In genomic region chr2:178914259-178914849, GRCh38 we compare ENCODE assay signal across 8 cellular contexts.
A peak's percentile ranks its signal among the peaks of the same experiment; 100 is the strongest.
DNase-seq lines count a peak whose midpoint lies in the region; ATAC-seq and TF ChIP-seq lines count a peak whose summit lies in the region.

No MANE protein-coding gene starts in this region.

- no peaks in the 10 kb centered on the region for H3K36me3 ChIP-seq in Panc1 (ENCODE audit: control insufficient read depth, insufficient read depth, low read length)
- H3K36me3 ChIP-seq in neural progenitor cell: no peaks in the 10 kb centered on the region

- no peaks in the 10 kb centered on the region for H3K27me3 ChIP-seq in Panc1 (ENCODE audit: control insufficient read depth, insufficient read depth, low read length)
- no peaks in the 10 kb centered on the region for H3K27me3 ChIP-seq in neural progenitor cell

- no peaks in the 10 kb centered on the region for H3K9me3 Mint-ChIP-seq in activated T-cell treated with anti-CD3 and anti-CD28 coated beads, Interleukin-2, amount 50 U/mL, for 4 hours
- no peaks in the 10 kb centered on the region for H3K9me3 Mint-ChIP-seq in neural progenitor cell

- no peaks in the 10 kb centered on the region; the same call in 1 of the 2 replicates for H3K4me1 ChIP-seq in Panc1 (ENCODE audit: control insufficient read depth, insufficient read depth, low read length)
- H3K4me1 ChIP-seq in neural progenitor cell: no peaks in the 10 kb centered on the region

- no peak overlapping the region for H2AFZ ChIP-seq in neural progenitor cell (replicated peaks)

- H3K4me2 ChIP-seq in neural progenitor cell: no peak overlapping the region

- H3K4me3 ChIP-seq in Panc1 (ENCODE audit: low read depth in 2 of 2, low read length in 2 of 2) (no peak overlapping the region), neural progenitor cell (no peak overlapping the region)

- no peaks in the 10 kb centered on the region for H4K20me1 ChIP-seq in neural progenitor cell (ENCODE audit: low read depth)

- H3K27ac ChIP-seq in Panc1 (ENCODE audit: low read length) (no peak overlapping the region), neural progenitor cell (no peak overlapping the region)

- H3K4me1 Mint-ChIP-seq in activated T-cell treated with anti-CD3 and anti-CD28 coated beads, Interleukin-2, amount 50 U/mL, for 4 hours (ENCODE audit: low read depth): peaks cover 4% of the 10 kb centered on the region
- peaks cover 6% of the 10 kb centered on the region for H3K4me1 Mint-ChIP-seq in neural progenitor cell

- TF ChIP-seq CTCF in Panc1 (IDR thresholded peaks at IDR 0.05): peak; percentile 88
- TF ChIP-seq CTCF in neural progenitor cell (IDR thresholded peaks at IDR 0.05): peak; percentile 85

- H3K36me3 Mint-ChIP-seq in activated T-cell treated with anti-CD3 and anti-CD28 coated beads, Interleukin-2, amount 50 U/mL, for 4 hours (ENCODE audit: insufficient read depth): peaks cover 5% of the 10 kb centered on the region
- H3K36me3 Mint-ChIP-seq in neural progenitor cell: no peaks in the 10 kb centered on the region

- no peak overlapping the region for H3K4me3 Mint-ChIP-seq in activated T-cell treated with anti-CD3 and anti-CD28 coated beads, Interleukin-2, amount 50 U/mL, for 4 hours
- H3K4me3 Mint-ChIP-seq in neural progenitor cell: no peak overlapping the region

- no peaks in the 10 kb centered on the region for H3K27me3 Mint-ChIP-seq in activated T-cell treated with anti-CD3 and anti-CD28 coated beads, Interleukin-2, amount 50 U/mL, for 4 hours (ENCODE audit: low read depth)
- H3K27me3 Mint-ChIP-seq in neural progenitor cell (ENCODE audit: insufficient read depth, low read depth): peaks cover 5% of the 10 kb centered on the region

- intact Hi-C loops in Panc1 (cut with micrococcal nuclease; ENCODE audit: unreplicated experiment): loop anchor here (1.0 to 2.0 kb wide), 2 partner anchors 116 to 152 kb away; no protein-coding TSS in a partner anchor

- H3K9ac ChIP-seq in neural progenitor cell: no peak overlapping the region

- DNase-seq in DMS153 treated with DMSO at 0.1 percent for 48 hours (lab: John Stamatoyannopoulos, UW; ENCODE audit: unreplicated experiment) (peak; percentile 47), HuH-7.5 (ENCODE audit: low spot score) (peak; percentile 31), Panc1 (ENCODE audit: low read depth, low spot score) (peak; percentile 69), fibroblast of peridontal ligament (ENCODE audit: extremely low read depth) (peak; percentile 90), neural progenitor cell (ENCODE audit: low spot score) (peak; percentile 85), stromal cell of bone marrow (ENCODE audit: low read depth) (peak; percentile 71)
- DNase-seq in activated T-cell treated with anti-CD3 and anti-CD28 coated beads, Interleukin-2, amount 50 U/mL, for 4 hours: peak; percentile 51

- no peaks in the 10 kb centered on the region for H3F3A ChIP-seq in neural progenitor cell (ENCODE audit: low read depth)

- H3K9me3 ChIP-seq in Panc1 (ENCODE audit: control insufficient read depth, insufficient read depth, low read depth, low read length) (no peaks in the 10 kb centered on the region), neural progenitor cell (ENCODE audit: low read depth) (no peaks in the 10 kb centered on the region)

- CTCF ChIA-PET in Panc1 (lab: Charles Lee): no interaction called here

- POLR2A ChIA-PET in Panc1 (lab: Charles Lee): no interaction called here

- no peaks in the 10 kb centered on the region for H3K79me2 ChIP-seq in neural progenitor cell (ENCODE audit: low read depth)

- H3K27ac Mint-ChIP-seq in neural progenitor cell: no peak overlapping the region

- ATAC-seq in GM21528 (IDR thresholded peaks at IDR 0.05; ENCODE audit: low FRiP score, unreplicated experiment) (peak; percentile 85), Panc1 (peak; percentile 89)
- peak; percentile 67 to 73 for ATAC-seq in activated T-cell treated with anti-CD3 and anti-CD28 coated beads, Interleukin-2, amount 50 U/mL, for 4 hours

- in situ Hi-C loops in Panc1 (cut with HindIII; ENCODE audit: low pct_unique_long_range_greater_than_20kb, low sequenced_read_pairs): no loop called here

- no TSS peak for BruUV-seq in Panc1 (replicated peaks; lab: Mats Ljungman, UMichigan)

Comparison
In these comparisons a context has a peak if more than half of its experiments do, and no peak if none do; other contexts are left out.
1. DNase-seq: peak in every context shown above with its lines; median percentile 90 in fibroblast of peridontal ligament; 85 in neural progenitor cell; 71 in stromal cell of bone marrow; 69 in Panc1; 51 in activated T-cell treated with anti-CD3 and anti-CD28 coated beads, Interleukin-2, amount 50 U/mL, for 4 hours; 47 in DMS153 treated with DMSO at 0.1 percent for 48 hours; 31 in HuH-7.5.